ENCODE assay signal across 16 cellular contexts in genomic region chr16:50449800-50450199, GRCh38.
DNase-seq lines count a peak whose midpoint lies in the region.
"Had no signal": no experiment of that assay in that cellular context is flagged by ENCODE, and none has a peak within 500 bp of the region (broad histone marks: within the 10 kb centered on the region; RNA-seq: fewer than 3 reads in every experiment).

No MANE protein-coding gene starts in this region.

- no peak overlapping the region for H2BK120ac ChIP-seq in neuronal stem cell (ENCODE audit: low read depth, low read length)

- H2BK12ac ChIP-seq in neuronal stem cell (ENCODE audit: low read length) = no peak overlapping the region

- no peaks in the 10 kb centered on the region for H3K79me1 ChIP-seq in neuronal stem cell (ENCODE audit: low read depth, low read length)

- H3K4ac ChIP-seq in neuronal stem cell (ENCODE audit: low read length) = no peak overlapping the region

- no CpG with 5 or more reads among the region's 6 CpGs for WGBS in neuronal stem cell (ENCODE audit: extremely low coverage in 2 of 2, insufficient read length in 2 of 2, insufficient replicate concordance in 1 of 2), 2 donors

- peaks cover 7 to 23% of the 10 kb centered on the region in 2 donors for H3K4me1 ChIP-seq in neuronal stem cell (ENCODE audit: control insufficient read depth in 2 of 2, insufficient read depth in 1 of 2, low read depth in 1 of 2, low read length in 2 of 2)
- H3K4me1 ChIP-seq in Karpas-422 (ENCODE audit: low read length) = no peaks in the 10 kb centered on the region

- no peaks in the 10 kb centered on the region for H3K36me3 ChIP-seq in neuronal stem cell (replicated peaks in 1 of 2; ENCODE audit: control insufficient read depth in 2 of 2, insufficient read depth in 2 of 2, low read length in 2 of 2)
- no peaks in the 10 kb centered on the region for H3K36me3 ChIP-seq in Karpas-422 (ENCODE audit: insufficient read depth, low read length)

- H2BK15ac ChIP-seq in neuronal stem cell (ENCODE audit: low read length) = no peak overlapping the region

- H3K18ac ChIP-seq in neuronal stem cell (ENCODE audit: low read length) = no peak overlapping the region

- H4K8ac ChIP-seq in neuronal stem cell (ENCODE audit: low read depth, low read length) = no peak overlapping the region

- no peaks in the 10 kb centered on the region for H4K20me1 ChIP-seq in Karpas-422 (ENCODE audit: insufficient read depth, low read depth, low read length)

- H2AK5ac ChIP-seq in neuronal stem cell (ENCODE audit: low read depth, low read length) = no peak overlapping the region

- no peak overlapping the region for H4K91ac ChIP-seq in neuronal stem cell (ENCODE audit: low read depth, low read length, poor library complexity)

- H3K23ac ChIP-seq in neuronal stem cell (ENCODE audit: low read depth, low read length, poor library complexity) = no peak overlapping the region

- H3K79me2 ChIP-seq in Karpas-422 (ENCODE audit: low read length) = no peaks in the 10 kb centered on the region

- no peak overlapping the region for H3K4me2 ChIP-seq in neuronal stem cell (ENCODE audit: insufficient read depth, low read length, poor library complexity, severe bottlenecking)
- no peak overlapping the region for H3K4me2 ChIP-seq in Karpas-422 (ENCODE audit: low read depth, low read length, poor library complexity, severe bottlenecking)

- H3K27ac ChIP-seq in neuronal stem cell (replicated peaks; ENCODE audit: low read length) = no peak overlapping the region
- no peak overlapping the region for H3K27ac ChIP-seq in Karpas-422 (ENCODE audit: low read length)
- H3K27ac ChIP-seq: 22Rv1, HL-60 had no signal

- H3K9me3 ChIP-seq in neuronal stem cell (replicated peaks in 1 of 2; ENCODE audit: control insufficient read depth in 2 of 2, insufficient read depth in 1 of 2, low read depth in 1 of 2, low read length in 2 of 2) = peaks cover 0 to 1% of the 10 kb centered on the region in 2 donors
- H3K9me3 ChIP-seq in Karpas-422 (ENCODE audit: low read length) = no peaks in the 10 kb centered on the region

- H3K9me2 ChIP-seq in Karpas-422 (replicated peaks; ENCODE audit: insufficient read depth, low read length) = no peaks in the 10 kb centered on the region

- H3K27me3 ChIP-seq in neuronal stem cell (ENCODE audit: control insufficient read depth in 3 of 3, insufficient read depth in 3 of 3, low read depth in 1 of 3, low read length in 3 of 3) (no peaks in the 10 kb centered on the region), Karpas-422 (ENCODE audit: low read length) (no peaks in the 10 kb centered on the region)

- H3K14ac ChIP-seq in neuronal stem cell (ENCODE audit: low read length) = peak overlapping the region; percentile 22

- H3K9ac ChIP-seq in neuronal stem cell (ENCODE audit: low read depth, low read length, poor library complexity) (no peak overlapping the region), Karpas-422 (ENCODE audit: low read length) (no peak overlapping the region)

- H2BK5ac ChIP-seq in neuronal stem cell (ENCODE audit: low read length) = no peak overlapping the region

- DNase-seq in NCI-H82 (lab: John Stamatoyannopoulos, UW) = peak; percentile 6
- DNase-seq in NCI-H82 treated with DMSO at 0.1 percent for 48 hours (lab: John Stamatoyannopoulos, UW; ENCODE audit: unreplicated experiment) = no peak
- peak; percentile 50 for DNase-seq in ELF-1 (ENCODE audit: low read depth, low spot score)
- peak; percentile 16 for DNase-seq in cerebellum (ENCODE audit: low spot score)
- DNase-seq in neuronal stem cell (ENCODE audit: low spot score) = no peak
- no peak for DNase-seq in NCI-H1436 (lab: John Stamatoyannopoulos, UW)
- DNase-seq in kidney tubule cell (ENCODE audit: low spot score) = no peak
- DNase-seq in Karpas-422 = no peak
- DNase-seq: CD8-positive, alpha-beta T cell; COR-L47; DMS153; DMS79 treated with DMSO at 0.1 percent for 48 hours; EL; GF-D8 had no signal

- H2AFZ ChIP-seq in neuronal stem cell (ENCODE audit: low read length) = no peak overlapping the region
- H2AFZ ChIP-seq in Karpas-422 (ENCODE audit: low read length) = no peak overlapping the region

- H3K4me3 ChIP-seq in neuronal stem cell (ENCODE audit: low read length in 2 of 2) = no peak overlapping the region
- no peak overlapping the region for H3K4me3 ChIP-seq in Karpas-422 (ENCODE audit: low read length)

Comparison
In these comparisons a context has a peak if more than half of its experiments do, and no peak if none do; other contexts are left out.
1. DNase-seq: peak in NCI-H82 (single experiment), ELF-1 (single experiment) and cerebellum (single experiment); none in NCI-H82 treated with DMSO at 0.1 percent for 48 hours (single experiment), neuronal stem cell (single experiment), NCI-H1436 (single experiment), kidney tubule cell (single experiment) and Karpas-422 (single experiment).